12 cellular contexts compared by ENCODE assay signal in the genomic region with DNA sequence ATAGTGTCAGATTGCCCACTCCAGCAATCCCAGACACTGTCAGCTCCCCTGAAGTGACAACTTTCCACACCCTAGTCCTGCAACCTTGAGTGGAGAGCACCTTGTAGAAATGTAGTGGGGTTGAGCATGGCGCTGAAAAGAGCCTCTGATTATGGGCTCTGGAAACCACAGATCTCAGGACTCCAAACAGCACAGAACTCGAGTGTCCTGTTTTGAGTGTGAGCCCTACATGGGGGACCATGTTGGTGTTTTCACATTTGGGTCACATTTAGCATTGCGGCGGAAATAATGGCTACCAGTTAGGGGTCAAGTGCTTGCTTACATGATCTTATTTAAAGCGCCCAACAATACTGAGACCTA. TPM values are rescaled to one million over a fixed set of nuclear protein-coding genes. Genes with fewer than 3 reads are reported as not detected.
DNase-seq lines count a peak whose midpoint lies in the region; ATAC-seq, FAIRE-seq and TF ChIP-seq lines count a peak whose summit lies in the region.
"Not testable (repeated sequence)": the region's sequence is repeated elsewhere in the genome, so short reads cannot be mapped to it uniquely, and the experiment has no call there.
"Had no signal": no experiment of that assay in that cellular context is flagged by ENCODE, and none has a peak within 500 bp of the region (broad histone marks: within the 10 kb centered on the region; RNA-seq: fewer than 3 reads in every experiment).

No MANE protein-coding gene starts in this region.

- H3K4me2 ChIP-seq in K562 (ENCODE audit: insufficient read depth, low read length), result peak overlapping the region; percentile 56; the same call in 1 of the 2 replicates

- H3K9ac ChIP-seq in K562 (ENCODE audit: insufficient read depth in 1 of 2, low read depth in 2 of 2, low read length in 2 of 2), result peak overlapping the region in 1 of 2 experiments; percentile 58; a peak in 2 of 4 replicates

- not testable (repeated sequence) for H3K79me2 ChIP-seq in K562 (ENCODE audit: control insufficient read depth, insufficient read depth, low read length)

- peak overlapping the region; percentile 100 for H3K4me3 ChIP-seq in CD4-positive, CD25-positive, alpha-beta regulatory T cell (ENCODE audit: low read depth, low read length)
- not testable (repeated sequence) for H3K4me3 ChIP-seq in K562
- H3K4me3 ChIP-seq in mononuclear cell (ENCODE audit: low read length), result peak overlapping the region; percentile 54

- H3K27ac ChIP-seq in CD4-positive, CD25-positive, alpha-beta regulatory T cell (ENCODE audit: insufficient read depth, low read length, poor library complexity, severe bottlenecking), result peak overlapping the region; percentile 89
- peak overlapping the region; percentile 80 for H3K27ac ChIP-seq in K562 (ENCODE audit: extremely low read depth, low read depth, low read length)

- POLR2A ChIA-PET in K562 (lab: Yijun Ruan, JAX), result interaction anchor here (0.9 to 1.1 kb wide), 2 partner anchors 10 to 158 kb away, joined by 3 to 6 read pairs; no protein-coding TSS in a partner anchor

- H3K9me1 ChIP-seq in K562 (ENCODE audit: control insufficient read depth, insufficient read depth, low read length), result not testable (repeated sequence)

- DNase-seq in CD4-positive, CD25-positive, alpha-beta regulatory T cell, result peak in 1 of 3 donors; percentile 35
- DNase-seq in KBM-7 (peak; percentile 29), K562 (ENCODE audit: extremely low read depth in 1 of 4, low spot score in 3 of 4) (peak in 1 of 4 experiments; percentile 30)
- peak; percentile 38 for DNase-seq in activated CD4-positive, alpha-beta T cell treated with anti-CD3 and anti-CD28 coated beads for 48 hours
- DNase-seq in activated CD8-positive, alpha-beta memory T cell treated with anti-CD3 and anti-CD28 coated beads, Interleukin-2, amount 10 ng/mL, durations not matched to agents 7 days and 5 days, result peak; percentile 63
- peak; percentile 38 for DNase-seq in activated naive CD4-positive, alpha-beta T cell treated with Interleukin-2 at 50 U/mL for 16 hours

- peak overlapping the region; percentile 94 to 100 (median 96) for H3K27ac Mint-ChIP-seq in CD4-positive, CD25-positive, alpha-beta regulatory T cell
- H3K27ac Mint-ChIP-seq in activated CD8-positive, alpha-beta memory T cell treated with anti-CD3 and anti-CD28 coated beads, Interleukin-2, amount 10 ng/mL, durations not matched to agents 7 days and 5 days, result peak overlapping the region; percentile 89
- peak overlapping the region; percentile 99 for H3K27ac Mint-ChIP-seq in stimulated activated naive CD8-positive, alpha-beta T cell treated with anti-CD3 and anti-CD28 coated beads, Interleukin-15, Interleukin-2, amounts not matched to agents 100 ng/mL and 50 ng/mL, for 24 hours

- not testable (repeated sequence) for FAIRE-seq in K562 (lab: Jason Lieb, UNC)

- H3K36me3 Mint-ChIP-seq in CD4-positive, CD25-positive, alpha-beta regulatory T cell, result peaks cover 67% of the 10 kb centered on the region
- H3K36me3 Mint-ChIP-seq in activated CD8-positive, alpha-beta memory T cell treated with anti-CD3 and anti-CD28 coated beads, Interleukin-2, amount 10 ng/mL, durations not matched to agents 7 days and 5 days, result peaks cover 87% of the 10 kb centered on the region
- peaks cover 92% of the 10 kb centered on the region for H3K36me3 Mint-ChIP-seq in stimulated activated naive CD8-positive, alpha-beta T cell treated with anti-CD3 and anti-CD28 coated beads, Interleukin-15, Interleukin-2, amounts not matched to agents 100 ng/mL and 50 ng/mL, for 24 hours (ENCODE audit: low read depth)

- not testable (repeated sequence) for TF ChIP-seq POLR2A in K562 (conservative IDR thresholded peaks at IDR 0.05)

- 51% methylated on average over 4 of the region's 5 CpGs for WGBS in K562 (ENCODE audit: insufficient coverage, low coverage, missing lambda C conversion rate)

- H3K9me3 Mint-ChIP-seq in CD4-positive, CD25-positive, alpha-beta regulatory T cell; activated CD8-positive, alpha-beta memory T cell treated with anti-CD3 and anti-CD28 coated beads, Interleukin-2, amount 10 ng/mL, durations not matched to agents 7 days and 5 days (ENCODE audit: low read depth); stimulated activated naive CD8-positive, alpha-beta T cell treated with anti-CD3 and anti-CD28 coated beads, Interleukin-15, Interleukin-2, amounts not matched to agents 100 ng/mL and 50 ng/mL, for 24 hours: not testable (repeated sequence)

- H4K20me1 ChIP-seq in K562 (replicated peaks; ENCODE audit: control insufficient read depth, insufficient read depth, low read length), result not testable (repeated sequence)

- not testable (repeated sequence) for BruUV-seq in K562 (replicated peaks; lab: Mats Ljungman, UMichigan)

- not testable (repeated sequence) for TF ChIP-seq EP300 in K562 (IDR thresholded peaks at IDR 0.05; ENCODE audit: low read length)

- H3K4me3 Mint-ChIP-seq in CD4-positive, CD25-positive, alpha-beta regulatory T cell, result peak overlapping the region; percentile 96 to 100 (median 98)
- peak overlapping the region; percentile 97 for H3K4me3 Mint-ChIP-seq in activated CD8-positive, alpha-beta memory T cell treated with anti-CD3 and anti-CD28 coated beads, Interleukin-2, amount 10 ng/mL, durations not matched to agents 7 days and 5 days
- peak overlapping the region; percentile 100 for H3K4me3 Mint-ChIP-seq in stimulated activated naive CD8-positive, alpha-beta T cell treated with anti-CD3 and anti-CD28 coated beads, Interleukin-15, Interleukin-2, amounts not matched to agents 100 ng/mL and 50 ng/mL, for 24 hours

- CTCF ChIA-PET in activated CD8-positive, alpha-beta memory T cell treated with anti-CD3 and anti-CD28 coated beads, Interleukin-2, amount 10 ng/mL, durations not matched to agents 7 days and 5 days (lab: Charles Lee), result interaction anchor here (1.4 to 24.8 kb wide), 3 partner anchors 10 to 58 kb away, joined by 8 to 317 read pairs (median 13); no protein-coding TSS in a partner anchor
- CTCF ChIA-PET in K562 (lab: Yijun Ruan, JAX; ENCODE audit: low intra/inter-chr PET ratio), result not testable (repeated sequence)

- not testable (repeated sequence) for H3K9me3 ChIP-seq in CD4-positive, CD25-positive, alpha-beta regulatory T cell (ENCODE audit: control insufficient read depth in 2 of 2, low read length in 2 of 2); K562 (replicated peaks; ENCODE audit: control insufficient read depth, insufficient read depth, low read depth, low read length); mononuclear cell (ENCODE audit: low read depth, low read length)

- not testable (repeated sequence) for TF ChIP-seq CTCF in K562 (IDR thresholded peaks at IDR 0.05 in 2 of 3, conservative IDR thresholded peaks at IDR 0.05 in 1 of 3; ENCODE audit: insufficient read depth in 2 of 3, low read depth in 1 of 3, low read length in 3 of 3)

- H3K27me3 Mint-ChIP-seq in CD4-positive, CD25-positive, alpha-beta regulatory T cell; activated CD8-positive, alpha-beta memory T cell treated with anti-CD3 and anti-CD28 coated beads, Interleukin-2, amount 10 ng/mL, durations not matched to agents 7 days and 5 days; stimulated activated naive CD8-positive, alpha-beta T cell treated with anti-CD3 and anti-CD28 coated beads, Interleukin-15, Interleukin-2, amounts not matched to agents 100 ng/mL and 50 ng/mL, for 24 hours: not testable (repeated sequence)

- peaks cover 33% of the 10 kb centered on the region for H3K36me3 ChIP-seq in CD4-positive, CD25-positive, alpha-beta regulatory T cell (ENCODE audit: control insufficient read depth, insufficient read depth, low read length)
- H3K36me3 ChIP-seq in K562 (ENCODE audit: control insufficient read depth, insufficient read depth, low read length), result not testable (repeated sequence)

- peaks cover 26 to 57% (median 45%) of the 10 kb centered on the region in 4 donors for H3K4me1 Mint-ChIP-seq in CD4-positive, CD25-positive, alpha-beta regulatory T cell
- H3K4me1 Mint-ChIP-seq in activated CD8-positive, alpha-beta memory T cell treated with anti-CD3 and anti-CD28 coated beads, Interleukin-2, amount 10 ng/mL, durations not matched to agents 7 days and 5 days, result peaks cover 47% of the 10 kb centered on the region
- peaks cover 41% of the 10 kb centered on the region for H3K4me1 Mint-ChIP-seq in stimulated activated naive CD8-positive, alpha-beta T cell treated with anti-CD3 and anti-CD28 coated beads, Interleukin-15, Interleukin-2, amounts not matched to agents 100 ng/mL and 50 ng/mL, for 24 hours (ENCODE audit: low read depth)

- ATAC-seq in CD4-positive, CD25-positive, alpha-beta regulatory T cell (ENCODE audit: low read depth in 2 of 2), result not testable (repeated sequence)
- peak; percentile 9 for ATAC-seq in activated CD8-positive, alpha-beta memory T cell treated with anti-CD3 and anti-CD28 coated beads, Interleukin-2, amount 10 ng/mL, durations not matched to agents 7 days and 5 days
- peak; percentile 69 for ATAC-seq in K562

- TF ChIP-seq RAD21 in K562 (CRISPR knock-in tag; conservative IDR thresholded peaks at IDR 0.05 in 1 of 2, IDR thresholded peaks at IDR 0.05 in 1 of 2), result not testable (repeated sequence)

- not testable (repeated sequence) for H3K27me3 ChIP-seq in CD4-positive, CD25-positive, alpha-beta regulatory T cell (ENCODE audit: control insufficient read depth, insufficient read depth, low read length); K562 (ENCODE audit: control insufficient read depth in 2 of 2, insufficient read depth in 2 of 2, low read length in 2 of 2); mononuclear cell (ENCODE audit: insufficient read depth, low read length)

- intact Hi-C loops in K562 (cut with micrococcal nuclease), result not testable (repeated sequence)

- peaks cover 58% of the 10 kb centered on the region for H3K4me1 ChIP-seq in CD4-positive, CD25-positive, alpha-beta regulatory T cell (ENCODE audit: control insufficient read depth, insufficient read depth, low read length, poor library complexity, severe bottlenecking)
- peaks cover 14 to 29% of the 10 kb centered on the region in 2 experiments; a peak in 4 of 5 replicates for H3K4me1 ChIP-seq in K562 (replicated peaks in 1 of 2; ENCODE audit: control insufficient read depth in 2 of 2, insufficient read depth in 2 of 2, low read length in 2 of 2)
- peaks cover 61% of the 10 kb centered on the region for H3K4me1 ChIP-seq in mononuclear cell (ENCODE audit: insufficient read depth, low read length)

- peak overlapping the region; percentile 85 for H2AFZ ChIP-seq in K562 (ENCODE audit: low read depth, low read length)

- in situ Hi-C loops in KBM-7 (cut with MboI; ENCODE audit: low pct_unique_long_range_greater_than_20kb, low sequenced_read_pairs); K562 (cut with MboI): not testable (repeated sequence)

RNA-seq across cellular contexts. Expression of a gene that starts 4.2 kb away (rescaled TPM):
- total RNA-seq in CD4-positive, CD25-positive, alpha-beta regulatory T cell, result 192 TPM
- 100 to 1,000 TPM; 341 to 457 (median 393) TPM for polyA plus RNA-seq in CD4-positive, CD25-positive, alpha-beta regulatory T cell
- total RNA-seq in activated CD8-positive, alpha-beta memory T cell treated with anti-CD3 and anti-CD28 coated beads, Interleukin-2, amount 10 ng/mL, durations not matched to agents 7 days and 5 days, result 100 to 1,000 TPM; 278 to 444 TPM
- total RNA-seq in K562 (2011; cell fraction: chromatin; rRNA removed; ENCODE audit: low replicate concordance), result not detected in 2 replicates
- total RNA-seq in K562 (2011; cell fraction: nucleolus; rRNA removed), result not detected in 2 replicates
- not detected in 2 replicates for total RNA-seq in K562 (2011; cell fraction: nucleoplasm; rRNA removed)
- total RNA-seq in K562 (2014; rRNA removed), result not detected in 2 replicates
- total RNA-seq in K562 (2014; rRNA removed; fragmentation: Illumina TruSeq; extraction: Trizol), result not detected in 2 replicates
- total RNA-seq in K562 (2015; rRNA removed; fragmentation: Illumina TruSeq; extraction: Trizol), result not detected in 2 replicates
- 0.16 and 0.29 TPM in 2 replicates for total RNA-seq in K562 (2021)
- polyA plus RNA-seq in K562 (2011; rRNA removed), result not detected in 2 replicates
- not detected in 2 replicates for polyA plus RNA-seq in K562 (2011; cell fraction: cytosol; rRNA removed)
- polyA plus RNA-seq in K562 (2011; cell fraction: nucleus; rRNA removed), result not detected in 2 replicates
- 0.06 TPM in 1 of 2 replicates, not detected in the other for polyA plus RNA-seq in K562 (2012)
- polyA plus RNA-seq in K562 (2014; fragmentation: Illumina TruSeq; extraction: Trizol), result 0.07 TPM in 1 of 2 replicates, not detected in the other
- not detected for polyA plus RNA-seq in K562 (2014; fragmentation: Nextera tagmentation; extraction: Ambion mirVana)
- not detected in 2 replicates for polyA plus RNA-seq in K562 (2014; rRNA removed)
- polyA minus RNA-seq in K562 (2011; rRNA and poly(A)+ RNA removed), result not detected in 2 replicates
- polyA minus RNA-seq in K562 (2011; cell fraction: cytosol; rRNA and poly(A)+ RNA removed), result not detected in 2 replicates
- not detected in 2 replicates for polyA minus RNA-seq in K562 (2011; cell fraction: nucleus; rRNA and poly(A)+ RNA removed)
- 110 TPM for total RNA-seq in mononuclear cell
- total RNA-seq: G401, H7, NCI-H460 had no signal
- polyA plus RNA-seq: AG04450 had no signal

Comparison
In these comparisons a context has a peak if more than half of its experiments do, and no peak if none do; other contexts are left out.
1. RNA of a gene that starts 4.2 kb away (total RNA-seq): 278 to 444 TPM in activated CD8-positive, alpha-beta memory T cell treated with anti-CD3 and anti-CD28 coated beads, Interleukin-2, amount 10 ng/mL, durations not matched to agents 7 days and 5 days, 192 TPM in CD4-positive, CD25-positive, alpha-beta regulatory T cell (single experiment) and 110 TPM in mononuclear cell (single experiment); 0.16 to 0.29 TPM in K562; every median in the first group is over 10 times any median in the second.
2. Peak in every context shown above with its lines, with median percentiles within 50 percentile points of each other: H3K27ac Mint-ChIP-seq and H3K4me3 Mint-ChIP-seq.